In genomic region chr7:121023683-121024507, GRCh38 we compare ENCODE assay signal across 10 cellular contexts. TPM values are rescaled to one million over a fixed set of nuclear protein-coding genes. Genes with fewer than 3 reads are reported as not detected.
DNase-seq lines count a peak whose midpoint lies in the region; ATAC-seq, FAIRE-seq and TF ChIP-seq lines count a peak whose summit lies in the region.
"Had no signal": no experiment of that assay in that cellular context is flagged by ENCODE, and none has a peak within 500 bp of the region (broad histone marks: within the 10 kb centered on the region; RNA-seq: fewer than 3 reads in every experiment).

No MANE protein-coding gene starts in this region.

- no peak for TF ChIP-seq RAD21 in K562 (CRISPR knock-in tag; conservative IDR thresholded peaks at IDR 0.05 in 1 of 2, IDR thresholded peaks at IDR 0.05 in 1 of 2)

- FAIRE-seq in K562 (lab: Jason Lieb, UNC) (peak; percentile 11), pancreas (lab: Jason Lieb, UNC) (no peak)

- H3K4me3 ChIP-seq in K562: no peak overlapping the region
- no peak overlapping the region for H3K4me3 ChIP-seq in mesodermal cell (ENCODE audit: extremely low read depth, insufficient read depth, low read length, poor library complexity, severe bottlenecking)
- H3K4me3 ChIP-seq in pancreas: no peak overlapping the region

- intact Hi-C loops in K562 (cut with micrococcal nuclease) (no loop called here), pancreas (cut with DNase I) (no loop called here)

- H2AFZ ChIP-seq in K562 (ENCODE audit: low read depth, low read length): peak overlapping the region; percentile 10; the same call in 1 of the 2 replicates

- WGBS in K562 (ENCODE audit: insufficient coverage, low coverage, missing lambda C conversion rate): 53% methylated on average over 8 of the region's 8 CpGs
- 90% methylated on average over 6 to 8 of the region's 8 CpGs for WGBS in mesodermal cell (ENCODE audit: insufficient coverage in 2 of 2), 2 experiments
- WGBS in pancreas, 2 donors: 41 to 54% methylated on average over 8 of the region's 8 CpGs

- H4K20me1 ChIP-seq in K562 (replicated peaks; ENCODE audit: control insufficient read depth, insufficient read depth, low read length): no peaks in the 10 kb centered on the region

- TF ChIP-seq POLR2A in K562 (conservative IDR thresholded peaks at IDR 0.05): no peak

- ATAC-seq in HG02870 (IDR thresholded peaks at IDR 0.05; ENCODE audit: unreplicated experiment) (peak; percentile 47), K562 (peak; percentile 62), HG02610 (IDR thresholded peaks at IDR 0.05; ENCODE audit: unreplicated experiment) (no peak), pancreas (no peak)

- POLR2A ChIA-PET in K562 (lab: Yijun Ruan, JAX): interaction anchor here (0.7 to 1.7 kb wide), 6 partner anchors 9 to 137 kb away, joined by 3 to 10 read pairs (median 6); no protein-coding TSS in a partner anchor

- peak overlapping the region; percentile 6 for H3K27ac Mint-ChIP-seq in type B pancreatic cell

- H3K36me3 ChIP-seq in K562 (ENCODE audit: control insufficient read depth, insufficient read depth, low read length) (peaks cover 95% of the 10 kb centered on the region), mesodermal cell (ENCODE audit: control insufficient read depth, insufficient read depth, low read length) (no peaks in the 10 kb centered on the region), pancreas (no peaks in the 10 kb centered on the region)

- DNase-seq in K562 (ENCODE audit: extremely low read depth in 1 of 4, low spot score in 3 of 4) (no peak), type B pancreatic cell (ENCODE audit: extremely low spot score, unreplicated experiment) (no peak), pancreas (no peak)
- no peak for DNase-seq in NK-92 treated with Interleukin-12 subunit alpha and Interleukin-12 subunit beta, amount 100 ng/mL, for 24 hours (lab: John Stamatoyannopoulos, UW)
- DNase-seq: activated CD4-positive, alpha-beta T cell treated with anti-CD3 and anti-CD28 coated beads, Interleukin-2, amount 50 U/mL, for 4 hours; GDM1; NCI-H2107 had no signal

- TF ChIP-seq EP300 in K562 (IDR thresholded peaks at IDR 0.05; ENCODE audit: low read length): no peak

- CTCF ChIA-PET in K562 (lab: Yijun Ruan, JAX; ENCODE audit: low intra/inter-chr PET ratio): no interaction called here

- BruUV-seq in K562 (replicated peaks; lab: Mats Ljungman, UMichigan): TSS peak; percentile 3

- H3K9me3 Mint-ChIP-seq in type B pancreatic cell: peaks cover 14% of the 10 kb centered on the region

- peak overlapping the region; percentile 24 for H3K4me2 ChIP-seq in K562 (ENCODE audit: insufficient read depth, low read length)

- no peaks in the 10 kb centered on the region for H3K9me1 ChIP-seq in K562 (ENCODE audit: control insufficient read depth, insufficient read depth, low read length)

- H3K9ac ChIP-seq in K562 (ENCODE audit: insufficient read depth in 1 of 2, low read depth in 2 of 2, low read length in 2 of 2): peak overlapping the region in 1 of 2 experiments; percentile 17; a peak in 2 of 4 replicates

- H3K27me3 ChIP-seq in K562 (ENCODE audit: control insufficient read depth in 2 of 2, insufficient read depth in 2 of 2, low read length in 2 of 2): no peaks in the 10 kb centered on the region
- H3K27me3 ChIP-seq in pancreas: no peaks in the 10 kb centered on the region

- no peaks in the 10 kb centered on the region for H3K27me3 Mint-ChIP-seq in type B pancreatic cell

- H3K9me3 ChIP-seq in K562 (replicated peaks; ENCODE audit: control insufficient read depth, insufficient read depth, low read depth, low read length) (no peaks in the 10 kb centered on the region), mesodermal cell (ENCODE audit: control insufficient read depth, low read length) (peaks cover 11% of the 10 kb centered on the region), pancreas (no peaks in the 10 kb centered on the region)

- H3K36me3 Mint-ChIP-seq in type B pancreatic cell: peaks cover 11% of the 10 kb centered on the region

- H3K4me1 ChIP-seq in K562 (replicated peaks in 1 of 2; ENCODE audit: control insufficient read depth in 2 of 2, insufficient read depth in 2 of 2, low read length in 2 of 2): peaks cover 0 to 59% of the 10 kb centered on the region in 2 experiments; a peak in 3 of 5 replicates
- peaks cover 29% of the 10 kb centered on the region for H3K4me1 ChIP-seq in mesodermal cell (ENCODE audit: control insufficient read depth, insufficient read depth, low read length, poor library complexity, severe bottlenecking)
- no peaks in the 10 kb centered on the region for H3K4me1 ChIP-seq in pancreas

- TF ChIP-seq CTCF in K562 (IDR thresholded peaks at IDR 0.05 in 2 of 3, conservative IDR thresholded peaks at IDR 0.05 in 1 of 3; ENCODE audit: insufficient read depth in 2 of 3, low read depth in 1 of 3, low read length in 3 of 3): no peak
- no peak for TF ChIP-seq CTCF in type B pancreatic cell (conservative IDR thresholded peaks at IDR 0.05)
- TF ChIP-seq CTCF in pancreas (IDR thresholded peaks at IDR 0.05): no peak

- H3K27ac ChIP-seq in K562 (ENCODE audit: extremely low read depth, low read depth, low read length): peak overlapping the region; percentile 57
- H3K27ac ChIP-seq in mesodermal cell (ENCODE audit: low read depth, low read length, severe bottlenecking): peak overlapping the region; percentile 65
- H3K27ac ChIP-seq in pancreas: no peak overlapping the region

- peak overlapping the region; percentile 48 for H3K4me3 Mint-ChIP-seq in type B pancreatic cell

- H3K79me2 ChIP-seq in K562 (ENCODE audit: control insufficient read depth, insufficient read depth, low read length): peaks cover 99% of the 10 kb centered on the region

- in situ Hi-C loops in K562 (cut with MboI): no loop called here

- peaks cover 60% of the 10 kb centered on the region for H3K4me1 Mint-ChIP-seq in type B pancreatic cell (ENCODE audit: unreplicated experiment)

TF ChIP-seq in K562, 482 proteins besides CTCF, POLR2A, EP300 and RAD21 (continues in another document):
- no peak for TF ChIP-seq SMAD3 (CRISPR knock-in tag; conservative IDR thresholded peaks at IDR 0.05)
- peak; percentile 5; the same call in 1 of the 2 replicates for TF ChIP-seq RFX1 (IDR thresholded peaks at IDR 0.05)
- TF ChIP-seq HSF4 (CRISPR knock-in tag; IDR thresholded peaks at IDR 0.05; ENCODE audit: borderline replicate concordance): peak; percentile 3; the same call in 1 of the 2 replicates
- no peak for TF ChIP-seq CBFA2T3 (IDR thresholded peaks at IDR 0.05)
- TF ChIP-seq ARID3A (IDR thresholded peaks at IDR 0.05; ENCODE audit: borderline replicate concordance, low read depth, low read length): 0 out of 2 replicates have a peak, but pooled peaks have one; percentile 24
- TF ChIP-seq MBD1 (CRISPR knock-in tag; IDR thresholded peaks at IDR 0.05): 0 out of 2 replicates have a peak, but pooled peaks have one; percentile 54
- no peak for TF ChIP-seq NR2C1 (IDR thresholded peaks at IDR 0.05)
- TF ChIP-seq NR2C1 (tag; IDR thresholded peaks at IDR 0.05): no peak
- TF ChIP-seq ZNF668 (CRISPR knock-in tag; IDR thresholded peaks at IDR 0.05): no peak
- no peak for TF ChIP-seq GATAD2A (IDR thresholded peaks at IDR 0.05)

RNA-seq across cellular contexts. Expression of gene CPED1, which starts 35.4 kb away (rescaled TPM):
- 894 and 1,629 TPM in 2 replicates for total RNA-seq in K562 (2011; cell fraction: chromatin; rRNA removed; ENCODE audit: low replicate concordance)
- total RNA-seq in K562 (2011; cell fraction: nucleolus; rRNA removed): 336 and 368 TPM in 2 replicates
- 603 and 625 TPM in 2 replicates for total RNA-seq in K562 (2011; cell fraction: nucleoplasm; rRNA removed)
- total RNA-seq in K562 (2014; rRNA removed): 228 and 247 TPM in 2 replicates
- 393 and 413 TPM in 2 replicates for total RNA-seq in K562 (2014; rRNA removed; fragmentation: Illumina TruSeq; extraction: Trizol)
- total RNA-seq in K562 (2015; rRNA removed; fragmentation: Illumina TruSeq; extraction: Trizol): 254 and 267 TPM in 2 replicates
- 290 and 301 TPM in 2 replicates for total RNA-seq in K562 (2021)
- 205 and 316 TPM in 2 replicates for polyA plus RNA-seq in K562 (2011; rRNA removed)
- polyA plus RNA-seq in K562 (2011; cell fraction: cytosol; rRNA removed): 91.5 and 147 TPM in 2 replicates
- polyA plus RNA-seq in K562 (2011; cell fraction: nucleus; rRNA removed): 211 and 239 TPM in 2 replicates
- 152 and 202 TPM in 2 replicates for polyA plus RNA-seq in K562 (2012)
- polyA plus RNA-seq in K562 (2014; fragmentation: Illumina TruSeq; extraction: Trizol): 288 and 329 TPM in 2 replicates
- 100 to 1,000 TPM; 221 to 292 TPM for polyA plus RNA-seq in K562 (2014; fragmentation: Nextera tagmentation; extraction: Ambion mirVana)
- polyA plus RNA-seq in K562 (2014; rRNA removed): 195 and 210 TPM in 2 replicates
- 717 and 810 TPM in 2 replicates for polyA minus RNA-seq in K562 (2011; rRNA and poly(A)+ RNA removed)
- 96.8 and 138 TPM in 2 replicates for polyA minus RNA-seq in K562 (2011; cell fraction: cytosol; rRNA and poly(A)+ RNA removed)
- 704 and 866 TPM in 2 replicates for polyA minus RNA-seq in K562 (2011; cell fraction: nucleus; rRNA and poly(A)+ RNA removed)
- polyA plus RNA-seq in mesodermal cell (2013, experiment 1 of 2): 17.2 TPM
- polyA plus RNA-seq in mesodermal cell (2013, experiment 2 of 2): 18.7 TPM
- total RNA-seq in type B pancreatic cell (ENCODE audit: low replicate concordance): 0.88 and 45.4 TPM in 2 replicates
- 1 to 10 TPM; 1.3 to 6.1 (median 1.9) TPM for total RNA-seq in pancreas
- under 1 TPM; 0.57 to 0.61 TPM for polyA plus RNA-seq in pancreas

Comparison
In these comparisons a context has a peak if more than half of its experiments do, and no peak if none do; other contexts are left out.
1. ATAC-seq: peak in HG02870 (single experiment) and K562 (single experiment); none in HG02610 (single experiment) and pancreas (0 of 4).
2. H3K27ac ChIP-seq: peak in K562 (single experiment) and mesodermal cell (single experiment); none in pancreas (0 of 4).